ENCODE assay signal across 16 cellular contexts in genomic region chr7:128836729-128837348, GRCh38. TPM values are rescaled to one million over a fixed set of nuclear protein-coding genes. Genes with fewer than 3 reads are reported as not detected.
DNase-seq lines count a peak whose midpoint lies in the region; TF ChIP-seq lines count a peak whose summit lies in the region.
"Had no signal": no experiment of that assay in that cellular context is flagged by ENCODE, and none has a peak within 500 bp of the region (broad histone marks: within the 10 kb centered on the region; RNA-seq: fewer than 3 reads in every experiment).

No MANE protein-coding gene starts in this region.

- TF ChIP-seq CTCF in coronary artery (IDR thresholded peaks at IDR 0.05): no peak

- peaks cover 61% of the 10 kb centered on the region; the same call in 1 of the 2 replicates for H3K36me3 ChIP-seq in GM23248 (ENCODE audit: low read depth)
- peaks cover 71 to 80% (median 72%) of the 10 kb centered on the region in 3 donors for H3K36me3 ChIP-seq in skeletal muscle tissue (ENCODE audit: control insufficient read depth in 3 of 3, insufficient read depth in 3 of 3, low read length in 3 of 3)
- H3K36me3 ChIP-seq: adrenal gland, ovary had no signal

- WGBS in GM23248 (ENCODE audit: low coverage in 1 of 2, low lambda C conversion rate in 2 of 2, missing lambda C conversion rate in 2 of 2), 2 experiments: 93 to 95% methylated on average over 11 to 14 of the region's 14 CpGs

- no peak overlapping the region for H3K4me3 ChIP-seq in GM23248
- H3K4me3 ChIP-seq in coronary artery: no peak overlapping the region
- peak overlapping the region in 2 of 3 donors; percentile 24 to 29 for H3K4me3 ChIP-seq in skeletal muscle tissue (ENCODE audit: low read length in 3 of 3)
- H3K4me3 ChIP-seq: adrenal gland, ovary had no signal

- no peaks in the 10 kb centered on the region for H4K20me1 ChIP-seq in GM23248 (ENCODE audit: insufficient read depth)

- DNase-seq in GM23248 (no peak), coronary artery (ENCODE audit: low spot score) (no peak), midbrain (lab: John Stamatoyannopoulos, UW) (peak; percentile 55), NCI-H2227 (lab: John Stamatoyannopoulos, UW; ENCODE audit: unreplicated experiment) (no peak), posterior vena cava (ENCODE audit: low spot score) (no peak), amniotic stem cell (lab: John Stamatoyannopoulos, UW) (no peak), activated T-cell treated with anti-CD3 and anti-CD28 coated beads for 4 hours (no peak)
- DNase-seq: activated CD4-positive, alpha-beta T cell treated with anti-CD3 and anti-CD28 coated beads, Interleukin-2, amount 50 U/mL, for 1 hour; activated T-cell treated with anti-CD3 and anti-CD28 coated beads, Interleukin-2, amount 50 U/mL, for 72 hours; adrenal gland; Karpas-422; mammary epithelial cell; NCI-H1436; NCI-H446 had no signal

- intact Hi-C loops in posterior vena cava (cut with DNase I): no loop called here

- H3K4me2 ChIP-seq in GM23248 (ENCODE audit: unreplicated experiment): no peak overlapping the region

- in situ Hi-C loops in GM23248 (cut with MboI): no loop called here

- H3K27me3 ChIP-seq in GM23248 (replicated peaks; ENCODE audit: insufficient read depth) (no peaks in the 10 kb centered on the region), skeletal muscle tissue (ENCODE audit: control insufficient read depth in 3 of 3, insufficient read depth in 3 of 3, low read length in 3 of 3) (no peaks in the 10 kb centered on the region)
- H3K27me3 ChIP-seq: ovary had no signal

- H2AFZ ChIP-seq in GM23248: no peak overlapping the region

- H3K27ac ChIP-seq in GM23248 (peak overlapping the region; percentile 77), coronary artery (peak overlapping the region; percentile 56 to 75), skeletal muscle tissue (ENCODE audit: low read depth, low read length) (peak overlapping the region; percentile 97)
- H3K27ac ChIP-seq: adrenal gland, ovary had no signal

- no peaks in the 10 kb centered on the region for H3K9me3 ChIP-seq in GM23248 (ENCODE audit: low read depth)
- no peaks in the 10 kb centered on the region for H3K9me3 ChIP-seq in skeletal muscle tissue (ENCODE audit: control insufficient read depth in 3 of 3, low read length in 3 of 3)
- H3K9me3 ChIP-seq: adrenal gland, ovary had no signal

- peaks cover 71% of the 10 kb centered on the region for H3K79me2 ChIP-seq in GM23248 (ENCODE audit: insufficient read depth)

- H3K4me1 ChIP-seq in GM23248 (ENCODE audit: insufficient read depth) (peaks cover 25% of the 10 kb centered on the region), skeletal muscle tissue (ENCODE audit: control insufficient read depth in 3 of 3, insufficient read depth in 3 of 3, low read length in 3 of 3) (peaks cover 53 to 93% (median 91%) of the 10 kb centered on the region in 3 donors)
- H3K4me1 ChIP-seq: adrenal gland had no signal

- peaks cover 61% of the 10 kb centered on the region for H3F3A ChIP-seq in GM23248 (ENCODE audit: insufficient read depth)

- H3K9ac ChIP-seq in GM23248 (peak overlapping the region; percentile 61), skeletal muscle tissue (ENCODE audit: low read depth in 1 of 3, low read length in 3 of 3) (peak overlapping the region; percentile 44 to 81 (median 64))

- no peaks in the 10 kb centered on the region for H3K9me2 ChIP-seq in GM23248 (ENCODE audit: insufficient read depth)

RNA-seq across cellular contexts. Expression of gene FLNC, which starts 6.6 kb away (rescaled TPM):
- 304 and 353 TPM in 2 replicates for total RNA-seq in GM23248 (2014; rRNA removed; shearing (Covaris generic))
- 74.0 and 75.1 TPM in 2 replicates for polyA plus RNA-seq in GM23248 (2016; fragmentation: Nextera tagmentation; extraction: Ambion mirVana)
- total RNA-seq in skeletal muscle tissue: 611 TPM
- 100 to 1,000 TPM; 440 to 856 TPM for total RNA-seq in posterior vena cava

RNA-seq across cellular contexts. Expression of gene ATP6V1F, which starts 25.8 kb away (rescaled TPM):
- 96.5 and 124 TPM in 2 replicates for total RNA-seq in GM23248 (2014; rRNA removed; shearing (Covaris generic))
- 243 and 264 TPM in 2 replicates for polyA plus RNA-seq in GM23248 (2016; fragmentation: Nextera tagmentation; extraction: Ambion mirVana)
- total RNA-seq in skeletal muscle tissue: 66.3 TPM
- total RNA-seq in posterior vena cava: 100 to 1,000 TPM; 106 to 115 TPM

RNA-seq across cellular contexts. Expression of gene CCDC136, which starts 45.1 kb away (rescaled TPM):
- 3.1 and 3.8 TPM in 2 replicates for total RNA-seq in GM23248 (2014; rRNA removed; shearing (Covaris generic))
- 2.8 and 3.9 TPM in 2 replicates for polyA plus RNA-seq in GM23248 (2016; fragmentation: Nextera tagmentation; extraction: Ambion mirVana)
- 4.7 TPM for total RNA-seq in skeletal muscle tissue
- total RNA-seq in posterior vena cava: 10 to 100 TPM; 13.3 to 23.1 TPM

Comparison
In these comparisons a context has a peak if more than half of its experiments do, and no peak if none do; other contexts are left out.
1. H3K4me3 ChIP-seq: peak in skeletal muscle tissue (2 of 3); none in GM23248 (single experiment) and coronary artery (single experiment).
2. Peak in every context shown above with its lines, with median percentiles within 50 percentile points of each other: H3K27ac ChIP-seq.